Comparison of ENCODE assay signal across 1 cellular context in the genomic region with DNA sequence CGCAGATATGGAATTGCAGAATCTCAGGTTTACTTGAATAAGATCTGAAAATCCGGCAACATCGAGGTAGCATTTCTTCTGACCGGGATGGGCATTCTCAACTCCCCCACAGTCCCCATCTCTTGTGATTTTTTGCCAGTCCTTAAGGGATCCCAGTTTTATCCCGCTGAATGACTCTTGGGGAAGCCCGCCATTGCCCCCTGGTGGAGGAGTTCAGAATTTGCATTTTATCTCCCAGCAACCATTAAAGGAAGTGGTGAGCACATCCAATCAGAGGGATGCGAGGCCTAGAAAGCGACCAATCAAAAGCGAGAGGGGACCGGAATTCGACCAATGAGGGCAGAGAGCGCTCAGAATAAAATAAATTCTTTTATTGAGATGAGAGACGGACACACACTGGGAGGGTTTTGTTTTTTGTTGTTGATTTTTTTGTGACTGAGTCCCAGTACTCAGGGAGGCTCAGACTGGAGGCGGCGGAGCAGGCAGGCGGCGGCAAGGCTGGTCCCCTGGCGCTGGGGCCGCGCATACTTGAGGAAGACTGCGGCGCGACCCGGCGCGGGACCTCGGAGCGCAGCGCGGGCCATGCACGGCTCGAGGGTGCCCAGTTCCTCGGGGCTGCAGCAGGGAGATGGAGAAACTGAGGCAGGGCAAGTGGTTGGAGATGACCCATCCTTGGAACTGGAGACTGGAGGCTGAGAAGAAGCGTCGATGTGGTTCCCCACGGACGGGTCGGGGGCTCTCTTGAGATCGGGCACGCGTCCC.
TF ChIP-seq lines count a peak whose summit lies in the region.

No MANE protein-coding gene starts in this region.

TF ChIP-seq in A549, 52 proteins besides CTCF, POLR2A, EP300 and RAD21 (continued from another document):
- TF ChIP-seq, protein P1, sequence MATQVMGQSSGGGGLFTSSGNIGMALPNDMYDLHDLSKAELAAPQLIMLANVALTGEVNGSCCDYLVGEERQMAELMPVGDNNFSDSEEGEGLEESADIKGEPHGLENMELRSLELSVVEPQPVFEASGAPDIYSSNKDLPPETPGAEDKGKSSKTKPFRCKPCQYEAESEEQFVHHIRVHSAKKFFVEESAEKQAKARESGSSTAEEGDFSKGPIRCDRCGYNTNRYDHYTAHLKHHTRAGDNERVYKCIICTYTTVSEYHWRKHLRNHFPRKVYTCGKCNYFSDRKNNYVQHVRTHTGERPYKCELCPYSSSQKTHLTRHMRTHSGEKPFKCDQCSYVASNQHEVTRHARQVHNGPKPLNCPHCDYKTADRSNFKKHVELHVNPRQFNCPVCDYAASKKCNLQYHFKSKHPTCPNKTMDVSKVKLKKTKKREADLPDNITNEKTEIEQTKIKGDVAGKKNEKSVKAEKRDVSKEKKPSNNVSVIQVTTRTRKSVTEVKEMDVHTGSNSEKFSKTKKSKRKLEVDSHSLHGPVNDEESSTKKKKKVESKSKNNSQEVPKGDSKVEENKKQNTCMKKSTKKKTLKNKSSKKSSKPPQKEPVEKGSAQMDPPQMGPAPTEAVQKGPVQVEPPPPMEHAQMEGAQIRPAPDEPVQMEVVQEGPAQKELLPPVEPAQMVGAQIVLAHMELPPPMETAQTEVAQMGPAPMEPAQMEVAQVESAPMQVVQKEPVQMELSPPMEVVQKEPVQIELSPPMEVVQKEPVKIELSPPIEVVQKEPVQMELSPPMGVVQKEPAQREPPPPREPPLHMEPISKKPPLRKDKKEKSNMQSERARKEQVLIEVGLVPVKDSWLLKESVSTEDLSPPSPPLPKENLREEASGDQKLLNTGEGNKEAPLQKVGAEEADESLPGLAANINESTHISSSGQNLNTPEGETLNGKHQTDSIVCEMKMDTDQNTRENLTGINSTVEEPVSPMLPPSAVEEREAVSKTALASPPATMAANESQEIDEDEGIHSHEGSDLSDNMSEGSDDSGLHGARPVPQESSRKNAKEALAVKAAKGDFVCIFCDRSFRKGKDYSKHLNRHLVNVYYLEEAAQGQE (IDR thresholded peaks at IDR 0.05): peak; percentile 92
- peak; percentile 99 for TF ChIP-seq SMC3 (IDR thresholded peaks at IDR 0.05)
- no peak for TF ChIP-seq KDM5A (IDR thresholded peaks at IDR 0.05)
- peak; percentile 27; the same call in 1 of the 2 replicates for TF ChIP-seq MAX (IDR thresholded peaks at IDR 0.05)
